ENCODE assay signal across 31 cellular contexts in the genomic region with DNA sequence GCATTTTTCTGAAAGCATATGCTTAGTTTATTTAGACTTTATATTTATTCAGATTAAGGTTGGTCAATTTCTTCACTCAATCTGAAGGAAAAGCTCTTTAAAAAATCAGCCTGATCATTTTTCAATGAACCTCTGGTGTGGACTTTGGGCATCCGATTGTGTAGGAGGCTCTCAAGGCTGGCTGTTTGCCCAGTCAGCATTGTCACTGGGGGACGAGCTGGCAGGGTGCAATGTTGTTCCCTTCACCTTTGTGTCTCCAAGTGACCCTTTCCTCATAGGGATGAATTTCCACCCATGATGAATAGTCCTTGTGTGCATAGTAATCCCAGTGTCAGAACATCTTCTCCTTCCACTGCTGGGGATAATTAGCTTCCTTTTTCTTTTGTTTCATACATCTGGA.
"Had no signal": no experiment of that assay in that cellular context is flagged by ENCODE, and none has a peak within 500 bp of the region (broad histone marks: within the 10 kb centered on the region; RNA-seq: fewer than 3 reads in every experiment).

No MANE protein-coding gene starts in this region.

- FAIRE-seq: endometrium, endothelial cell of umbilical vein, frontal cortex had no signal

- H3K9me3 ChIP-seq: breast epithelium, colonic mucosa had no signal

- H3K4me1 ChIP-seq: adrenal gland, breast epithelium, colonic mucosa had no signal

- DNase-seq: activated CD4-positive, alpha-beta memory T cell treated with anti-CD3 and anti-CD28 coated beads for 36 hours; activated CD4-positive, alpha-beta T cell treated with anti-CD3 and anti-CD28 coated beads for 36 hours; activated CD4-positive, alpha-beta T cell treated with anti-CD3 and anti-CD28 coated beads, Interleukin-2, amount 10 ng/mL, durations not matched to agents 24 days and 14 days; activated CD4-positive, CD25-positive, alpha-beta regulatory T cell; activated CD4-positive, CD25-positive, alpha-beta regulatory T cell treated with anti-CD3 and anti-CD28 coated beads, Interleukin-2, amount 50 U/mL, for 72 hours; activated CD8-positive, alpha-beta memory T cell treated with anti-CD3 and anti-CD28 coated beads, Interleukin-2, amount 10 ng/mL, durations not matched to agents 7 days and 5 days; activated CD8-positive, alpha-beta memory T cell treated with anti-CD3 and anti-CD28 coated beads, Interleukin-2, amount 50 U/mL, for 4 hours; activated CD8-positive, alpha-beta T cell treated with anti-CD3 and anti-CD28 coated beads, Interleukin-2, amount 10 ng/mL, durations not matched to agents 7 days and 5 days; activated effector memory CD4-positive, alpha-beta T cell treated with anti-CD3 and anti-CD28 coated beads, Interleukin-2, amount 50 U/mL, for 16 hours; activated naive CD4-positive, alpha-beta T cell treated with anti-CD3 and anti-CD28 coated beads for 36 hours; activated naive CD8-positive, alpha-beta T cell treated with anti-CD3 and anti-CD28 coated beads for 36 hours; activated naive CD8-positive, alpha-beta T cell treated with anti-CD3 and anti-CD28 coated beads, Interleukin-2, amount 50 U/mL, for 24 hours; activated T-cell treated with anti-CD3 and anti-CD28 coated beads, Interleukin-2, amount 50 U/mL, for 1 hour; activated T-cell treated with anti-CD3 and anti-CD28 coated beads, Interleukin-2, amount 50 U/mL, for 48 hours; adrenal gland; amygdala; aorta; central memory CD4-positive, alpha-beta T cell; cerebellar nuclear complex; colonic mucosa; effector CD8-positive, alpha-beta T cell; foreskin fibroblast; head of caudate nucleus; T-cell; T-helper 9 cell had no signal

- ATAC-seq: activated CD4-positive, alpha-beta T cell treated with anti-CD3 and anti-CD28 coated beads for 36 hours; activated CD8-positive, alpha-beta memory T cell treated with anti-CD3 and anti-CD28 coated beads, Interleukin-2, amount 10 ng/mL, durations not matched to agents 7 days and 5 days; activated CD8-positive, alpha-beta T cell treated with anti-CD3 and anti-CD28 coated beads, Interleukin-2, amount 10 ng/mL, durations not matched to agents 7 days and 5 days; activated naive CD8-positive, alpha-beta T cell treated with anti-CD3 and anti-CD28 coated beads, Interleukin-2, amount 50 U/mL, for 24 hours; T-cell had no signal

- H3K27ac ChIP-seq: adrenal gland, breast epithelium, cardiac muscle cell, colonic mucosa, epithelial cell of prostate had no signal

- H3K27me3 ChIP-seq: adrenal gland, breast epithelium, cardiac muscle cell, colonic mucosa had no signal

- H3K4me3 ChIP-seq: adrenal gland, breast epithelium, cardiac muscle cell, colonic mucosa had no signal

- H3K36me3 ChIP-seq: adrenal gland, breast epithelium, cardiac muscle cell, colonic mucosa had no signal
